8 cellular contexts compared by ENCODE assay signal in the genomic region with DNA sequence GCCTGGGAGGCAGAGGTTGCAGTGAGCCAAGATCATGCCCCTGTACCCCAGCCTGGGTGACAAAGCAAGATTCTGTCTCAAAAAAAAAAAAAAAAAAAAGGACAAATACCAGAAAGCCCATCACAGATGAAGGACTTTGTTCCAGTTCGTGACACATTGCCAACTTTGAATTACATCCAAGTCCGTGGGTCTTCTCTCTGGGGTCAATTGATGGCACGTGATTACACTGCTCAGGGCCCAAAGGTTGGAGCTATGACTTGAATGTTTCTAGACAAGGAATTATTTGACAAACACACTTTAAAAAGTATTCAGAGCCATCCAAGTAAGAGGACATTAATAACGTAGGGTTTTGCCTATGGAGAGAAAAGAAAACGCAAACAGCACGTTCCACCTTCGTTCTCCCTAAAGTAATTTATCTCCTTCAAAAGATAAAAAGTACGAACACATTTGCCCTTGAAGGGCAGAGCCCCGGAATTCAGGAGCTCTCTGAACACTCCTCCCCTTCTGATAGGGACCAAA. TPM values are rescaled to one million over a fixed set of nuclear protein-coding genes. Genes with fewer than 3 reads are reported as not detected.
DNase-seq lines count a peak whose midpoint lies in the region; ATAC-seq and TF ChIP-seq lines count a peak whose summit lies in the region.

No MANE protein-coding gene starts in this region.

- in situ Hi-C loops in astrocyte of the spinal cord (cut with HindIII; ENCODE audit: low sequenced_read_pairs), result no loop called here

- peaks cover 62% of the 10 kb centered on the region for H3K27me3 Mint-ChIP-seq in activated T-cell treated with anti-CD3 and anti-CD28 coated beads, Interleukin-2, amount 50 U/mL, for 4 hours (ENCODE audit: low read depth)

- H3K27me3 ChIP-seq in thymus (ENCODE audit: control insufficient read depth, insufficient read depth), result no peaks in the 10 kb centered on the region

- no peaks in the 10 kb centered on the region for H3K9me3 Mint-ChIP-seq in activated T-cell treated with anti-CD3 and anti-CD28 coated beads, Interleukin-2, amount 50 U/mL, for 4 hours

- H3K36me3 ChIP-seq in thymus (ENCODE audit: control insufficient read depth, insufficient read depth), result no peaks in the 10 kb centered on the region

- H3K4me1 ChIP-seq in thymus (ENCODE audit: control insufficient read depth, insufficient read depth, low read length), result peaks cover 6% of the 10 kb centered on the region

- 12% methylated on average over 9 of the region's 9 CpGs for WGBS in thymus

- H3K27ac ChIP-seq in thymus (ENCODE audit: low read depth), result no peak overlapping the region

- no peak for ATAC-seq in activated T-cell treated with anti-CD3 and anti-CD28 coated beads, Interleukin-2, amount 50 U/mL, for 4 hours
- ATAC-seq in left lobe of liver (peak; percentile 1), GM21529 (IDR thresholded peaks at IDR 0.05; ENCODE audit: unreplicated experiment) (no peak)

- H3K4me1 Mint-ChIP-seq in activated T-cell treated with anti-CD3 and anti-CD28 coated beads, Interleukin-2, amount 50 U/mL, for 4 hours (ENCODE audit: low read depth), result peaks cover 17% of the 10 kb centered on the region

- no peaks in the 10 kb centered on the region for H3K36me3 Mint-ChIP-seq in activated T-cell treated with anti-CD3 and anti-CD28 coated beads, Interleukin-2, amount 50 U/mL, for 4 hours (ENCODE audit: insufficient read depth)

- no peaks in the 10 kb centered on the region for H3K9me3 ChIP-seq in thymus (ENCODE audit: control insufficient read depth)

- TF ChIP-seq CTCF in astrocyte of the spinal cord (IDR thresholded peaks at IDR 0.05; ENCODE audit: low read depth, low read length), result no peak

- peak overlapping the region; percentile 71 for H3K4me3 Mint-ChIP-seq in activated T-cell treated with anti-CD3 and anti-CD28 coated beads, Interleukin-2, amount 50 U/mL, for 4 hours

- H3K4me3 ChIP-seq in astrocyte of the spinal cord (ENCODE audit: low read depth, low read length), result peak overlapping the region; percentile 73
- H3K4me3 ChIP-seq in thymus (ENCODE audit: low read length), result peak overlapping the region; percentile 84

- no peak for DNase-seq in activated T-cell treated with anti-CD3 and anti-CD28 coated beads, Interleukin-2, amount 50 U/mL, for 4 hours
- DNase-seq in activated T-cell treated with anti-CD3 and anti-CD28 coated beads, Interleukin-2, amount 50 U/mL, for 48 hours, result no peak
- peak; percentile 5 for DNase-seq in astrocyte of the spinal cord (ENCODE audit: low read depth, low spot score)
- peak; percentile 51 for DNase-seq in left lobe of liver (ENCODE audit: low spot score)
- no peak for DNase-seq in activated gamma-delta T cell treated with Interleukin-2 at 50 U/mL for 16 hours
- no peak for DNase-seq in NCI-H446 treated with DMSO at 0.1 percent for 48 hours (lab: John Stamatoyannopoulos, UW)

RNA-seq across cellular contexts. Expression of a gene that starts 31.4 kb away (rescaled TPM):
- total RNA-seq in activated T-cell treated with anti-CD3 and anti-CD28 coated beads, Interleukin-2, amount 50 U/mL, for 4 hours, result under 1 TPM in 1 of 3 donors, not detected in 2; 0.24 TPM
- total RNA-seq in left lobe of liver, result 41.8 TPM
- polyA plus RNA-seq in thymus, result 29.4 TPM

Comparison
In these comparisons a context has a peak if more than half of its experiments do, and no peak if none do; other contexts are left out.
1. DNase-seq: peak in astrocyte of the spinal cord (single experiment) and left lobe of liver (single experiment); none in activated T-cell treated with anti-CD3 and anti-CD28 coated beads, Interleukin-2, amount 50 U/mL, for 4 hours (single experiment), activated T-cell treated with anti-CD3 and anti-CD28 coated beads, Interleukin-2, amount 50 U/mL, for 48 hours (0 of 2), activated gamma-delta T cell treated with Interleukin-2 at 50 U/mL for 16 hours (single experiment) and NCI-H446 treated with DMSO at 0.1 percent for 48 hours (single experiment).
2. RNA of a gene that starts 31.4 kb away (total RNA-seq): 41.8 TPM in left lobe of liver (single experiment); 0.24 TPM in activated T-cell treated with anti-CD3 and anti-CD28 coated beads, Interleukin-2, amount 50 U/mL, for 4 hours; every median in the first group is over 10 times any median in the second.